In genomic region chrX:10512258-10512657, GRCh38 we compare ENCODE assay signal across 16 cellular contexts.
A peak's percentile ranks its signal among the peaks of the same experiment; 100 is the strongest.
DNase-seq lines count a peak whose midpoint lies in the region; ATAC-seq, FAIRE-seq and TF ChIP-seq lines count a peak whose summit lies in the region.
"Had no signal": no experiment of that assay in that cellular context is flagged by ENCODE, and none has a peak within 500 bp of the region (broad histone marks: within the 10 kb centered on the region; RNA-seq: fewer than 3 reads in every experiment).

No MANE protein-coding gene starts in this region.

- ATAC-seq in pancreas (no peak), HG02798 (IDR thresholded peaks at IDR 0.05; ENCODE audit: poor library complexity, unreplicated experiment) (no peak)
- ATAC-seq: activated naive CD4-positive, alpha-beta T cell treated with anti-CD3 and anti-CD28 coated beads, Interleukin-2, amount 50 U/mL, for 72 hours had no signal

- FAIRE-seq in pancreas (lab: Jason Lieb, UNC) = no peak

- H3K27me3 ChIP-seq in MG63 (no peaks in the 10 kb centered on the region), pancreas (peaks cover 0 to 5% (median 0%) of the 10 kb centered on the region in 4 donors)
- H3K27me3 ChIP-seq: sigmoid colon, thyroid gland had no signal

- 8 to 29% methylated on average over 1 of the region's 1 CpG for WGBS in pancreas, 2 donors

- TF ChIP-seq CTCF in astrocyte of the spinal cord (IDR thresholded peaks at IDR 0.05; ENCODE audit: low read depth, low read length) (no peak), pancreas (IDR thresholded peaks at IDR 0.05) (no peak)

- intact Hi-C loops in pancreas (cut with DNase I) = no loop called here

- H3K4me1 ChIP-seq in pancreas = no peaks in the 10 kb centered on the region
- H3K4me1 ChIP-seq: thyroid gland had no signal

- no peak overlapping the region for H3K4me3 ChIP-seq in astrocyte of the spinal cord (ENCODE audit: low read depth, low read length)
- no peak overlapping the region for H3K4me3 ChIP-seq in MG63
- no peak overlapping the region for H3K4me3 ChIP-seq in pancreas
- H3K4me3 ChIP-seq: sigmoid colon, thyroid gland had no signal

- in situ Hi-C loops in astrocyte of the spinal cord (cut with HindIII; ENCODE audit: low sequenced_read_pairs) = no loop called here

- DNase-seq in Daoy (ENCODE audit: low read depth) (peak; percentile 48), LHCN-M2 (ENCODE audit: low read depth) (peak; percentile 41), astrocyte of the spinal cord (ENCODE audit: low read depth, low spot score) (peak; percentile 73), kidney glomerular epithelial cell (lab: John Stamatoyannopoulos, UW) (peak; percentile 78), COLO668 (lab: John Stamatoyannopoulos, UW; ENCODE audit: unreplicated experiment) (no peak), MG63 (no peak), pancreas (no peak)
- DNase-seq: activated CD4-positive, alpha-beta T cell treated with anti-CD3 and anti-CD28 coated beads, Interleukin-2, amount 50 U/mL, for 1 hour; activated T-cell treated with anti-CD3 and anti-CD28 coated beads, Interleukin-2, amount 50 U/mL, for 1 hour; NCI-H2081 treated with DMSO at 0.1 percent for 48 hours; SHP77; sigmoid colon; thyroid gland had no signal

- H3K9me3 ChIP-seq in MG63 (no peaks in the 10 kb centered on the region), pancreas (no peaks in the 10 kb centered on the region)
- H3K9me3 ChIP-seq: sigmoid colon, thyroid gland had no signal

- H3K27ac ChIP-seq in pancreas = no peak overlapping the region
- H3K27ac ChIP-seq: C4-2B, thyroid gland had no signal

- H3K36me3 ChIP-seq in MG63 (peaks cover 2% of the 10 kb centered on the region), pancreas (no peaks in the 10 kb centered on the region)
- H3K36me3 ChIP-seq: sigmoid colon, thyroid gland had no signal

Comparison
In these comparisons a context has a peak if more than half of its experiments do, and no peak if none do; other contexts are left out.
1. DNase-seq: peak in Daoy (single experiment), LHCN-M2 (single experiment), astrocyte of the spinal cord (single experiment) and kidney glomerular epithelial cell (single experiment); none in COLO668 (single experiment), MG63 (single experiment) and pancreas (0 of 6).